Comparison of ENCODE assay signal across 26 cellular contexts in the genomic region with DNA sequence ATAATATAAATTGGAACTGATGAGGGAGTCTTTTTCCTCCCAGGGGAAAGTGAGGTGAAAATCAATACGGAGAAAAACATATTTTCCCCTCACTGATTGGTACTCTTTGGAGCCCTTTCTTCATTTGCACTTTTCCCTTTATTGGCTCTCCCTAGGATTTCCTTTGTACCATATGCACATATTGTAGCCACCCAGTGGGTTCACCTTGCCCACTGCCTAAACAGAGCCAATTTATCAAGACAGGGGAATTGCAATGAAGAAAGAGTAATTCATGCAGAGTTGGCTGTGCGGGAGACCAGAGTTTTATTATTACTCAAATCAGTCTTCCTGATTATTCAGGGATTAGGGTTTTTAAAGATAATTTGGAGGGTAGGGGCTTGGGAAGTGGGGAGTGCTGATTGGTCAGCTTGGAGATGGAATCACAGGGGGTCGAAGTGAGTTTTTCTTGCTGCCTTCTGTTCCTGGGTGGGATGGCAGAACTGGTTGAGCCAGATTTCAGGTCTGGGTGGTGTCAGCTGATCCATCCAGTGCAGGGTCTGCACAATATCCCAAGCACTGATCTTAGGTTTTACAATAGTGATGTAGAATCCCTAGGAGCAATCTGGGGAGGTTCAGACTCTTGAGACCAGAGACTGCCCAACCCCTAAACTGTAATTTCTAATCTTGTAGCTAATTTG. TPM values are rescaled to one million over a fixed set of nuclear protein-coding genes. Genes with fewer than 3 reads are reported as not detected.
"Had no signal": no experiment of that assay in that cellular context is flagged by ENCODE, and none has a peak within 500 bp of the region (broad histone marks: within the 10 kb centered on the region; RNA-seq: fewer than 3 reads in every experiment).

No MANE protein-coding gene starts in this region.

- H3K27ac Mint-ChIP-seq: activated CD4-positive, alpha-beta T cell treated with anti-CD3 and anti-CD28 coated beads for 36 hours; activated CD8-positive, alpha-beta T cell treated with anti-CD3 and anti-CD28 coated beads for 36 hours; activated naive CD4-positive, alpha-beta T cell treated with anti-CD3 and anti-CD28 coated beads, Interleukin-2, amount 50 U/mL, for 24 hours had no signal

- H3K36me3 ChIP-seq: SJCRH30 had no signal

- H3K36me3 Mint-ChIP-seq: activated naive CD4-positive, alpha-beta T cell treated with anti-CD3 and anti-CD28 coated beads, Interleukin-2, amount 50 U/mL, for 24 hours had no signal

- H3K4me1 Mint-ChIP-seq: activated CD4-positive, alpha-beta T cell treated with anti-CD3 and anti-CD28 coated beads for 36 hours; activated naive CD4-positive, alpha-beta T cell treated with anti-CD3 and anti-CD28 coated beads, Interleukin-2, amount 50 U/mL, for 24 hours had no signal

- H3K27ac ChIP-seq: SJCRH30, VCaP had no signal

- ATAC-seq: activated CD4-positive, alpha-beta T cell treated with anti-CD3 and anti-CD28 coated beads for 36 hours; activated CD8-positive, alpha-beta T cell treated with anti-CD3 and anti-CD28 coated beads for 36 hours; Panc1 had no signal

- H3K4me3 Mint-ChIP-seq: activated CD4-positive, alpha-beta T cell treated with anti-CD3 and anti-CD28 coated beads for 36 hours; activated CD8-positive, alpha-beta T cell treated with anti-CD3 and anti-CD28 coated beads for 36 hours; activated naive CD4-positive, alpha-beta T cell treated with anti-CD3 and anti-CD28 coated beads, Interleukin-2, amount 50 U/mL, for 24 hours had no signal

- H3K9me3 ChIP-seq: SK-N-SH had no signal

- H3K9ac ChIP-seq: SK-N-SH had no signal

- H3K27me3 ChIP-seq: SJCRH30 had no signal

- DNase-seq: activated CD4-positive, alpha-beta T cell treated with anti-CD3 and anti-CD28 coated beads for 36 hours; activated CD8-positive, alpha-beta memory T cell treated with anti-CD3 and anti-CD28 coated beads, Interleukin-2, amount 50 U/mL, for 48 hours; activated CD8-positive, alpha-beta T cell treated with anti-CD3 and anti-CD28 coated beads for 36 hours; activated naive CD4-positive, alpha-beta T cell; activated T-cell treated with anti-CD3 and anti-CD28 coated beads, Interleukin-2, amount 50 U/mL, for 1 hour; aorta; central memory CD4-positive, alpha-beta T cell; Kasumi-1; KBM-7; NCI-H1105 treated with DMSO at 0.1 percent for 48 hours; NCI-H1436 treated with DMSO at 0.1 percent for 48 hours; NCI-H187 treated with DMSO at 0.1 percent for 48 hours; NCI-H2171; NCI-H2227 treated with DMSO at 0.1 percent for 48 hours; NCI-H526 treated with DMSO at 0.1 percent for 48 hours; NK-92 treated with Interleukin-12 subunit alpha and Interleukin-12 subunit beta, amount 100 ng/mL, for 24 hours; OCI-M1; Right ventricle myocardium superior; RPMI8226; SJCRH30; SK-N-SH; T-helper 1 cell had no signal

- H3K4me3 ChIP-seq: SJCRH30 had no signal

RNA-seq across cellular contexts. Expression of gene KCNE4, which starts 15.1 kb away (rescaled TPM):
- total RNA-seq: activated CD4-positive, alpha-beta T cell treated with anti-CD3 and anti-CD28 coated beads for 36 hours; activated CD8-positive, alpha-beta T cell treated with anti-CD3 and anti-CD28 coated beads for 36 hours; T-helper 2 cell treated with Interferon-gamma antibody and Interleukin-4, amounts not matched to agents 100 ng/mL and 5 ng/mL, for 36 hours had no signal
